8 cellular contexts compared by ENCODE assay signal in genomic region chr21:45330075-45330781, GRCh38. TPM values are rescaled to one million over a fixed set of nuclear protein-coding genes. Genes with fewer than 3 reads are reported as not detected.
DNase-seq lines count a peak whose midpoint lies in the region; ATAC-seq and TF ChIP-seq lines count a peak whose summit lies in the region.

No MANE protein-coding gene starts in this region.

- 35 to 38% methylated on average over 12 to 15 of the region's 15 CpGs for WGBS in upper lobe of left lung, 2 donors

- no peaks in the 10 kb centered on the region for H3K9me3 ChIP-seq in upper lobe of left lung

- TF ChIP-seq CTCF in upper lobe of left lung (IDR thresholded peaks at IDR 0.05) = no peak

- peaks cover 8 to 27% (median 22%) of the 10 kb centered on the region in 4 donors for H3K4me1 ChIP-seq in upper lobe of left lung

- ATAC-seq in upper lobe of left lung (ENCODE audit: low FRiP score in 2 of 2) (peak; percentile 66 to 71), HG03108 (IDR thresholded peaks at IDR 0.05; ENCODE audit: unreplicated experiment) (no peak), GM21515 (IDR thresholded peaks at IDR 0.05; ENCODE audit: unreplicated experiment) (no peak), HG02884 (IDR thresholded peaks at IDR 0.05; ENCODE audit: unreplicated experiment) (no peak)

- H3K36me3 ChIP-seq in upper lobe of left lung = no peaks in the 10 kb centered on the region

- H3K27ac ChIP-seq in upper lobe of left lung = peak overlapping the region in 3 of 4 donors; percentile 1 to 58 (median 54)

- peak; percentile 35 for DNase-seq in SIG-M5 treated with dmso at 0.1 percent for 504 hours (lab: John Stamatoyannopoulos, UW; ENCODE audit: unreplicated experiment)
- DNase-seq in SIG-M5 (lab: John Stamatoyannopoulos, UW) = no peak
- DNase-seq in amniotic epithelial cell (ENCODE audit: low read depth) = peak; percentile 92
- DNase-seq in islet precursor cell = peak; percentile 96
- peak; percentile 83 to 86 for DNase-seq in upper lobe of left lung

- no peak for TF ChIP-seq POLR2A in upper lobe of left lung (IDR thresholded peaks at IDR 0.05)

- peak in 1 of 4 donors; percentile 34 for TF ChIP-seq EP300 in upper lobe of left lung (IDR thresholded peaks at IDR 0.05)

- H3K4me3 ChIP-seq in upper lobe of left lung = no peak overlapping the region

- H3K27me3 ChIP-seq in upper lobe of left lung = no peaks in the 10 kb centered on the region

RNA-seq across cellular contexts. Expression of gene POFUT2, which starts 42.5 kb away (rescaled TPM):
- 10 to 100 TPM; 19.9 to 89.1 (median 32.5) TPM for total RNA-seq in upper lobe of left lung

Comparison
In these comparisons a context has a peak if more than half of its experiments do, and no peak if none do; other contexts are left out.
1. ATAC-seq: peak in upper lobe of left lung (2 of 2); none in HG03108 (single experiment), GM21515 (single experiment) and HG02884 (single experiment).